ENCODE assay signal across 9 cellular contexts in genomic region chr22:28711820-28712777, GRCh38. TPM values are rescaled to one million over a fixed set of nuclear protein-coding genes. Genes with fewer than 3 reads are reported as not detected.
DNase-seq lines count a peak whose midpoint lies in the region; ATAC-seq and TF ChIP-seq lines count a peak whose summit lies in the region.
"Had no signal": no experiment of that assay in that cellular context is flagged by ENCODE, and none has a peak within 500 bp of the region (broad histone marks: within the 10 kb centered on the region; RNA-seq: fewer than 3 reads in every experiment).

No MANE protein-coding gene starts in this region.

- ATAC-seq in right cardiac atrium: peak; percentile 89 to 90

- H3F3A ChIP-seq in neural progenitor cell (ENCODE audit: low read depth): peaks cover 8% of the 10 kb centered on the region

- peaks cover 5% of the 10 kb centered on the region for H3K4me1 Mint-ChIP-seq in neural progenitor cell

- intact Hi-C loops in ascending aorta (cut with DNase I) (loop anchor here (1.0 to 2.0 kb wide), 3 partner anchors 29 to 61 kb away; partner anchors contain the start of gene CHEK2), right cardiac atrium (cut with DNase I) (no loop called here)

- H3K4me3 ChIP-seq in ascending aorta: peak overlapping the region; percentile 34 to 36
- H3K4me3 ChIP-seq in right cardiac atrium (ENCODE audit: low read length): no peak overlapping the region
- peak overlapping the region; percentile 23 to 49 (median 31) for H3K4me3 ChIP-seq in subcutaneous abdominal adipose tissue (ENCODE audit: low read depth in 1 of 5, low read length in 5 of 5)
- no peak overlapping the region for H3K4me3 ChIP-seq in neural progenitor cell

- H3K4me3 Mint-ChIP-seq in neural progenitor cell: no peak overlapping the region
- H3K4me3 Mint-ChIP-seq: central memory CD8-positive, alpha-beta T cell had no signal

- peak; percentile 89 for DNase-seq in HT1080 (ENCODE audit: low read depth)
- DNase-seq in ascending aorta (ENCODE audit: low spot score in 2 of 2): no peak
- DNase-seq in right cardiac atrium: no peak
- no peak for DNase-seq in neural progenitor cell (ENCODE audit: low spot score)
- DNase-seq in NCI-H748 treated with DMSO at 0.1 percent for 48 hours (lab: John Stamatoyannopoulos, UW): no peak
- no peak for DNase-seq in NCI-H1048 (lab: John Stamatoyannopoulos, UW)
- DNase-seq in NCI-H1417 (lab: John Stamatoyannopoulos, UW): no peak

- no peak overlapping the region for H2AFZ ChIP-seq in neural progenitor cell (replicated peaks)

- H3K36me3 Mint-ChIP-seq in neural progenitor cell: peaks cover 12% of the 10 kb centered on the region

- H3K9me3 Mint-ChIP-seq in neural progenitor cell: no peaks in the 10 kb centered on the region
- H3K9me3 Mint-ChIP-seq: central memory CD8-positive, alpha-beta T cell had no signal

- H3K4me1 ChIP-seq in ascending aorta (peaks cover 0 to 2% of the 10 kb centered on the region in 2 donors), right cardiac atrium (ENCODE audit: control insufficient read depth, insufficient read depth, low read length) (no peaks in the 10 kb centered on the region), subcutaneous abdominal adipose tissue (ENCODE audit: control insufficient read depth in 5 of 5, insufficient read depth in 5 of 5, low read length in 5 of 5) (peaks cover 1 to 21% (median 11%) of the 10 kb centered on the region in 5 donors), neural progenitor cell (no peaks in the 10 kb centered on the region)

- H3K79me2 ChIP-seq in neural progenitor cell (ENCODE audit: low read depth): no peaks in the 10 kb centered on the region

- 53% methylated on average over 6 of the region's 6 CpGs for WGBS in right cardiac atrium

- no peaks in the 10 kb centered on the region for H3K27me3 ChIP-seq in ascending aorta
- no peaks in the 10 kb centered on the region for H3K27me3 ChIP-seq in right cardiac atrium (ENCODE audit: control insufficient read depth, insufficient read depth)
- H3K27me3 ChIP-seq in subcutaneous abdominal adipose tissue (ENCODE audit: control insufficient read depth in 5 of 5, insufficient read depth in 4 of 5, low read length in 5 of 5): no peaks in the 10 kb centered on the region
- no peaks in the 10 kb centered on the region for H3K27me3 ChIP-seq in neural progenitor cell

- H3K27ac ChIP-seq in ascending aorta (peak overlapping the region; percentile 52 to 75), right cardiac atrium (ENCODE audit: low read length) (no peak overlapping the region), subcutaneous abdominal adipose tissue (ENCODE audit: low read depth, low read length) (peak overlapping the region; percentile 71), neural progenitor cell (no peak overlapping the region)

- H3K36me3 ChIP-seq in ascending aorta (no peaks in the 10 kb centered on the region), subcutaneous abdominal adipose tissue (ENCODE audit: control insufficient read depth in 5 of 5, insufficient read depth in 5 of 5, low read length in 5 of 5) (no peaks in the 10 kb centered on the region), neural progenitor cell (peaks cover 6% of the 10 kb centered on the region)

- H3K9me3 ChIP-seq in ascending aorta: no peaks in the 10 kb centered on the region
- no peaks in the 10 kb centered on the region for H3K9me3 ChIP-seq in right cardiac atrium (ENCODE audit: control insufficient read depth, low read length)
- H3K9me3 ChIP-seq in subcutaneous abdominal adipose tissue (ENCODE audit: control insufficient read depth in 5 of 5, low read length in 5 of 5): no peaks in the 10 kb centered on the region
- no peaks in the 10 kb centered on the region for H3K9me3 ChIP-seq in neural progenitor cell (ENCODE audit: low read depth)

- H3K9ac ChIP-seq in subcutaneous abdominal adipose tissue (ENCODE audit: low read length in 5 of 5) (no peak overlapping the region), neural progenitor cell (no peak overlapping the region)

- H3K27me3 Mint-ChIP-seq in neural progenitor cell (ENCODE audit: insufficient read depth, low read depth): no peaks in the 10 kb centered on the region
- H3K27me3 Mint-ChIP-seq: central memory CD8-positive, alpha-beta T cell had no signal

- H4K20me1 ChIP-seq in neural progenitor cell (ENCODE audit: low read depth): no peaks in the 10 kb centered on the region

- TF ChIP-seq CTCF in ascending aorta (IDR thresholded peaks at IDR 0.05) (no peak), neural progenitor cell (IDR thresholded peaks at IDR 0.05) (no peak)

- no peak overlapping the region for H3K4me2 ChIP-seq in neural progenitor cell

- no peak overlapping the region for H3K27ac Mint-ChIP-seq in neural progenitor cell

RNA-seq across cellular contexts. Expression of gene CHEK2, which starts 29.5 kb away (rescaled TPM):
- 19.9 and 20.0 TPM in 2 replicates for total RNA-seq in HT1080 (2014; rRNA removed; shearing (Covaris generic))
- 24.3 and 25.6 TPM in 2 replicates for polyA plus RNA-seq in HT1080 (2015; cell fraction: cytosol; rRNA removed)
- 35.7 and 37.9 TPM in 2 replicates for polyA plus RNA-seq in HT1080 (2015; cell fraction: nucleus; rRNA removed)
- total RNA-seq in ascending aorta (1.3 TPM), right cardiac atrium (10 to 100 TPM in 1 of 4 donors, 1 to 10 TPM in 3; 2.3 to 12.6 (median 4.5) TPM), neural progenitor cell (ENCODE audit: low replicate concordance) (48.7 and 94.4 TPM in 2 replicates)
- 4.1 TPM for polyA plus RNA-seq in right cardiac atrium

RNA-seq across cellular contexts. Expression of gene HSCB, which starts 29.7 kb away (rescaled TPM):
- total RNA-seq in HT1080 (2014; rRNA removed; shearing (Covaris generic)): 24.5 and 33.7 TPM in 2 replicates
- 20.1 and 20.8 TPM in 2 replicates for polyA plus RNA-seq in HT1080 (2015; cell fraction: cytosol; rRNA removed)
- 4.7 and 8.3 TPM in 2 replicates for polyA plus RNA-seq in HT1080 (2015; cell fraction: nucleus; rRNA removed)
- total RNA-seq in ascending aorta (0.85 TPM), right cardiac atrium (10 to 100 TPM in 1 of 4 donors, 1 to 10 TPM in 3; 7.5 to 11.0 (median 9.0) TPM), neural progenitor cell (ENCODE audit: low replicate concordance) (19.0 and 29.7 TPM in 2 replicates)
- polyA plus RNA-seq in right cardiac atrium: 16.3 TPM

RNA-seq across cellular contexts. Expression of gene TTC28, which starts 32.5 kb away (rescaled TPM):
- 0.13 and 0.24 TPM in 2 replicates for total RNA-seq in HT1080 (2014; rRNA removed; shearing (Covaris generic))
- polyA plus RNA-seq in HT1080 (2015; cell fraction: cytosol; rRNA removed): 0.43 and 1.0 TPM in 2 replicates
- polyA plus RNA-seq in HT1080 (2015; cell fraction: nucleus; rRNA removed): 1.6 and 2.0 TPM in 2 replicates
- 24.5 TPM for total RNA-seq in ascending aorta
- total RNA-seq in right cardiac atrium: 10 to 100 TPM; 18.7 to 21.1 (median 19.0) TPM
- polyA plus RNA-seq in right cardiac atrium: 5.7 TPM
- 44.4 and 46.2 TPM in 2 replicates for total RNA-seq in neural progenitor cell (ENCODE audit: low replicate concordance)

Comparison
In these comparisons a context has a peak if more than half of its experiments do, and no peak if none do; other contexts are left out.
1. H3K27ac ChIP-seq: peak in ascending aorta (2 of 2) and subcutaneous abdominal adipose tissue (single experiment); none in right cardiac atrium (single experiment) and neural progenitor cell (single experiment).
2. H3K4me3 ChIP-seq: peak in ascending aorta (2 of 2) and subcutaneous abdominal adipose tissue (5 of 5); none in right cardiac atrium (single experiment) and neural progenitor cell (single experiment).
3. RNA of gene TTC28, which starts 32.5 kb away (total RNA-seq): 44.4 to 46.2 TPM in neural progenitor cell, 24.5 TPM in ascending aorta (single experiment) and 18.7 to 21.1 TPM in right cardiac atrium; 0.13 to 0.24 TPM in HT1080; every median in the first group is over 10 times any median in the second.